ENCODE assay signal across 19 cellular contexts in the genomic region with DNA sequence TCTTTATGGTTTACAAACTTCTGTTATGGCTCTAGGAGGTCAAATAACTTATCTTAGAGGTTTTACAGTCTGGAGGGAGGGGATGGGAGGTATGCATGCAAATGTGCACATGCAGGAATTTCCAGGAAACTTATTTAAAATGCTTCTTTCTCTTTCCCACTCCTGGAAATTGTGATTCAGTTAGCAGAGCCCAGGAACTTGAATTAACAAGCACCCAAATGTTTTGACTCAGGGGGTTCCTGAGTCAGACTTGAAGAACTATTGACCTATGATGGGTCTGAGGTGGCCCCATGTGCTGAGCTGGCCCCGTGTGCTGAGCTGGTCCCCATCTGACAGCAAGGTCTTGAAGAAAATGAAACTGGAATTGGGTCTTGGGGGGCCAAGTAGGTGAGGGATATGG.
DNase-seq lines count a peak whose midpoint lies in the region; ATAC-seq and TF ChIP-seq lines count a peak whose summit lies in the region.
"Had no signal": no experiment of that assay in that cellular context is flagged by ENCODE, and none has a peak within 500 bp of the region (broad histone marks: within the 10 kb centered on the region; RNA-seq: fewer than 3 reads in every experiment).

No MANE protein-coding gene starts in this region.

- peaks cover 69% of the 10 kb centered on the region for H3K4me1 ChIP-seq in SJSA1 (replicated peaks)

- no peaks in the 10 kb centered on the region for H3K9me3 ChIP-seq in SJSA1 (replicated peaks)

- ATAC-seq in HG02840 (IDR thresholded peaks at IDR 0.05; ENCODE audit: low FRiP score, unreplicated experiment) = no peak
- ATAC-seq: GM23338 had no signal

- H3K36me3 ChIP-seq in SJSA1 = no peaks in the 10 kb centered on the region

- H3K27me3 ChIP-seq in SJSA1 (replicated peaks) = no peaks in the 10 kb centered on the region

- intact Hi-C loops in posterior vena cava (cut with DNase I) = loop anchor here in 1 of 2 donors (10.0 kb wide), 1 partner anchor 119 kb away; no protein-coding TSS in a partner anchor

- peak overlapping the region; percentile 47 for H3K27ac ChIP-seq in SJSA1

- DNase-seq in ELR (ENCODE audit: low read depth) (peak; percentile 70), SJSA1 (ENCODE audit: low read depth in 1 of 2, low spot score in 2 of 2) (no peak), fibroblast of the aortic adventitia (ENCODE audit: low read depth) (peak; percentile 24), renal cortical epithelial cell (ENCODE audit: low read depth) (peak; percentile 68), DMS153 treated with DMSO at 0.1 percent for 48 hours (lab: John Stamatoyannopoulos, UW; ENCODE audit: unreplicated experiment) (no peak), posterior vena cava (ENCODE audit: low spot score) (no peak)
- DNase-seq: AML-193, COR-L47, DMS153, KBM-7, NCI-H1048, NCI-H1436 treated with DMSO at 0.1 percent for 48 hours, NCI-H2029 treated with DMSO at 0.1 percent for 48 hours, NCI-H748 treated with DMSO at 0.1 percent for 48 hours, OCI-M1, RPMI8226, SIG-M5 had no signal

- H3K4me3 ChIP-seq in SJSA1 (no peak overlapping the region), fibroblast of the aortic adventitia (ENCODE audit: low read depth, low read length) (no peak overlapping the region)
- H3K4me3 ChIP-seq: GM23338 had no signal

- TF ChIP-seq CTCF in fibroblast of the aortic adventitia (IDR thresholded peaks at IDR 0.05; ENCODE audit: insufficient read depth, low read length) = no peak

Comparison
In these comparisons a context has a peak if more than half of its experiments do, and no peak if none do; other contexts are left out.
1. DNase-seq: peak in ELR (single experiment), fibroblast of the aortic adventitia (single experiment) and renal cortical epithelial cell (single experiment); none in SJSA1 (0 of 2), DMS153 treated with DMSO at 0.1 percent for 48 hours (single experiment) and posterior vena cava (single experiment).